In genomic region chr12:62191747-62192485, GRCh38 we compare ENCODE assay signal across 8 cellular contexts.
DNase-seq lines count a peak whose midpoint lies in the region.

No MANE protein-coding gene starts in this region.

- H3K27ac ChIP-seq in effector memory CD4-positive, alpha-beta T cell (ENCODE audit: insufficient read depth, low read length, poor library complexity, severe bottlenecking) = no peak overlapping the region
- H3K27ac ChIP-seq in muscle layer of duodenum (ENCODE audit: low read length) (no peak overlapping the region), thymus (ENCODE audit: low read depth) (no peak overlapping the region)

- peak; percentile 4 for DNase-seq in NCI-H2227 treated with DMSO at 0.1 percent for 48 hours (lab: John Stamatoyannopoulos, UW)
- no peak for DNase-seq in NCI-H2227 (lab: John Stamatoyannopoulos, UW; ENCODE audit: unreplicated experiment)
- no peak for DNase-seq in T-helper 2 cell treated with Interferon-gamma antibody and Interleukin-4, amounts not matched to agents 5 μg/mL and 100 μg/mL, for 36 hours (ENCODE audit: low spot score)
- DNase-seq in effector memory CD4-positive, alpha-beta T cell = no peak
- DNase-seq in NCI-H82 (lab: John Stamatoyannopoulos, UW) = no peak
- no peak for DNase-seq in NOMO-1 treated with DMSO at 0.1 percent for 48 hours (lab: John Stamatoyannopoulos, UW; ENCODE audit: unreplicated experiment)

- WGBS in thymus = under 1% methylated on average over 46 of the region's 46 CpGs

- H3K27me3 ChIP-seq in effector memory CD4-positive, alpha-beta T cell (replicated peaks; ENCODE audit: control insufficient read depth, insufficient read depth, low read length, poor library complexity, severe bottlenecking) = peaks cover 18% of the 10 kb centered on the region
- peaks cover 21% of the 10 kb centered on the region for H3K27me3 ChIP-seq in muscle layer of duodenum (ENCODE audit: low read depth, low read length)
- H3K27me3 ChIP-seq in thymus (ENCODE audit: control insufficient read depth, insufficient read depth) = peaks cover 20% of the 10 kb centered on the region

- peaks cover 16% of the 10 kb centered on the region for H3K4me1 Mint-ChIP-seq in T-helper 2 cell treated with Interferon-gamma antibody and Interleukin-4, amounts not matched to agents 5 μg/mL and 100 μg/mL, for 36 hours (ENCODE audit: low read depth)

- no peaks in the 10 kb centered on the region for H3K9me3 ChIP-seq in effector memory CD4-positive, alpha-beta T cell (ENCODE audit: control insufficient read depth, low read length)
- H3K9me3 ChIP-seq in muscle layer of duodenum (ENCODE audit: control insufficient read depth in 1 of 2, low read length in 2 of 2) (no peaks in the 10 kb centered on the region), thymus (ENCODE audit: control insufficient read depth) (no peaks in the 10 kb centered on the region)

- peak overlapping the region; percentile 47 for H3K4me3 ChIP-seq in effector memory CD4-positive, alpha-beta T cell (ENCODE audit: insufficient read depth, low read depth, low read length, poor library complexity, severe bottlenecking)
- H3K4me3 ChIP-seq in muscle layer of duodenum (ENCODE audit: low read depth in 1 of 2, low read length in 2 of 2) (peak overlapping the region; percentile 62 to 86), thymus (ENCODE audit: low read length) (peak overlapping the region; percentile 41)

- no peaks in the 10 kb centered on the region for H3K36me3 Mint-ChIP-seq in T-helper 2 cell treated with Interferon-gamma antibody and Interleukin-4, amounts not matched to agents 5 μg/mL and 100 μg/mL, for 36 hours (ENCODE audit: low read depth)

- no peak overlapping the region for H3K27ac Mint-ChIP-seq in T-helper 2 cell treated with Interferon-gamma antibody and Interleukin-4, amounts not matched to agents 5 μg/mL and 100 μg/mL, for 36 hours

- peak overlapping the region; percentile 83 for H3K4me3 Mint-ChIP-seq in T-helper 2 cell treated with Interferon-gamma antibody and Interleukin-4, amounts not matched to agents 5 μg/mL and 100 μg/mL, for 36 hours

- peaks cover 71% of the 10 kb centered on the region for H3K27me3 Mint-ChIP-seq in T-helper 2 cell treated with Interferon-gamma antibody and Interleukin-4, amounts not matched to agents 5 μg/mL and 100 μg/mL, for 36 hours (ENCODE audit: low read depth)

- H3K36me3 ChIP-seq in effector memory CD4-positive, alpha-beta T cell (ENCODE audit: control insufficient read depth, insufficient read depth, low read length) = no peaks in the 10 kb centered on the region
- H3K36me3 ChIP-seq in muscle layer of duodenum (ENCODE audit: control insufficient read depth in 1 of 2, insufficient read depth in 2 of 2, low read length in 2 of 2) (no peaks in the 10 kb centered on the region), thymus (ENCODE audit: control insufficient read depth, insufficient read depth) (no peaks in the 10 kb centered on the region)

- no peaks in the 10 kb centered on the region for H3K9me3 Mint-ChIP-seq in T-helper 2 cell treated with Interferon-gamma antibody and Interleukin-4, amounts not matched to agents 5 μg/mL and 100 μg/mL, for 36 hours

- peaks cover 22% of the 10 kb centered on the region for H3K4me1 ChIP-seq in effector memory CD4-positive, alpha-beta T cell (ENCODE audit: control insufficient read depth, insufficient read depth, low read length, poor library complexity, severe bottlenecking)
- peaks cover 0 to 20% of the 10 kb centered on the region in 2 donors for H3K4me1 ChIP-seq in muscle layer of duodenum (ENCODE audit: control insufficient read depth in 1 of 2, insufficient read depth in 2 of 2, low read length in 2 of 2)
- peaks cover 2% of the 10 kb centered on the region for H3K4me1 ChIP-seq in thymus (ENCODE audit: control insufficient read depth, insufficient read depth, low read length)
